Comparison of ENCODE assay signal across 20 cellular contexts in genomic region chr10:23505797-23506465, GRCh38.
"Had no signal": no experiment of that assay in that cellular context is flagged by ENCODE, and none has a peak within 500 bp of the region (broad histone marks: within the 10 kb centered on the region; RNA-seq: fewer than 3 reads in every experiment).

No MANE protein-coding gene starts in this region.

- H3K4me3 Mint-ChIP-seq: activated naive CD4-positive, alpha-beta T cell treated with anti-CD3 and anti-CD28 coated beads for 36 hours; activated naive CD8-positive, alpha-beta T cell treated with anti-CD3 and anti-CD28 coated beads, Interleukin-2, amount 50 U/mL, for 24 hours; activated T-cell treated with anti-CD3 and anti-CD28 coated beads, Interleukin-2, amount 50 U/mL, for 4 hours; brain; mesothelial cell of epicardium; natural killer cell treated with Interleukin-12 subunit alpha and Interleukin-12 subunit beta and Interleukin-15 and Interleukin-18, amount 100 ng/mL, for 72 hours; stimulated activated effector memory CD8-positive, alpha-beta T cell treated with anti-CD3 and anti-CD28 coated beads, Interleukin-12 subunit alpha, Interleukin-12 subunit beta, amount 100 ng/mL, for 72 hours had no signal

- H3K36me3 ChIP-seq: neutrophil, pancreas, sigmoid colon, stomach had no signal

- H3K36me3 Mint-ChIP-seq: brain; mesothelial cell of epicardium; natural killer cell treated with Interleukin-12 subunit alpha and Interleukin-12 subunit beta and Interleukin-15 and Interleukin-18, amount 100 ng/mL, for 72 hours; stimulated activated effector memory CD8-positive, alpha-beta T cell treated with anti-CD3 and anti-CD28 coated beads, Interleukin-12 subunit alpha, Interleukin-12 subunit beta, amount 100 ng/mL, for 72 hours had no signal

- H3K27ac ChIP-seq: neutrophil, pancreas, sigmoid colon, stomach had no signal

- H3K4me1 Mint-ChIP-seq: activated naive CD8-positive, alpha-beta T cell treated with anti-CD3 and anti-CD28 coated beads, Interleukin-2, amount 50 U/mL, for 24 hours; brain; mesothelial cell of epicardium; stimulated activated effector memory CD8-positive, alpha-beta T cell treated with anti-CD3 and anti-CD28 coated beads, Interleukin-12 subunit alpha, Interleukin-12 subunit beta, amount 100 ng/mL, for 72 hours had no signal

- H3K27me3 ChIP-seq: neutrophil, pancreas, sigmoid colon, stomach had no signal

- H3K27me3 Mint-ChIP-seq: activated naive CD8-positive, alpha-beta T cell treated with anti-CD3 and anti-CD28 coated beads, Interleukin-2, amount 50 U/mL, for 24 hours had no signal

- ATAC-seq: activated CD4-positive, CD25-positive, alpha-beta regulatory T cell treated with anti-CD3 and anti-CD28 coated beads, Interleukin-2, amount 50 U/mL, for 24 hours; activated naive CD8-positive, alpha-beta T cell treated with anti-CD3 and anti-CD28 coated beads, Interleukin-2, amount 50 U/mL, for 24 hours; activated T-cell treated with anti-CD3 and anti-CD28 coated beads, Interleukin-2, amount 50 U/mL, for 4 hours; natural killer cell treated with Interleukin-12 subunit alpha and Interleukin-12 subunit beta and Interleukin-15 and Interleukin-18, amount 100 ng/mL, for 72 hours; stimulated activated effector memory CD8-positive, alpha-beta T cell treated with anti-CD3 and anti-CD28 coated beads, Interleukin-12 subunit alpha, Interleukin-12 subunit beta, amount 100 ng/mL, for 72 hours had no signal

- H3K4me1 ChIP-seq: pancreas, sigmoid colon, stomach had no signal

- H3K4me3 ChIP-seq: lung, pancreas, sigmoid colon, stomach had no signal

- H3K27ac Mint-ChIP-seq: activated naive CD4-positive, alpha-beta T cell treated with anti-CD3 and anti-CD28 coated beads for 36 hours; activated naive CD8-positive, alpha-beta T cell treated with anti-CD3 and anti-CD28 coated beads, Interleukin-2, amount 50 U/mL, for 24 hours; brain; mesothelial cell of epicardium; natural killer cell treated with Interleukin-12 subunit alpha and Interleukin-12 subunit beta and Interleukin-15 and Interleukin-18, amount 100 ng/mL, for 72 hours; stimulated activated effector memory CD8-positive, alpha-beta T cell treated with anti-CD3 and anti-CD28 coated beads, Interleukin-12 subunit alpha, Interleukin-12 subunit beta, amount 100 ng/mL, for 72 hours had no signal

- H3K9me3 ChIP-seq: neutrophil, pancreas, sigmoid colon, stomach had no signal

- DNase-seq: activated CD4-positive, alpha-beta T cell treated with anti-CD3 and anti-CD28 coated beads, Interleukin-2, amount 50 U/mL, for 1 hour; activated CD8-positive, alpha-beta memory T cell treated with anti-CD3 and anti-CD28 coated beads, Interleukin-2, amount 50 U/mL, for 4 hours; activated naive CD4-positive, alpha-beta T cell treated with anti-CD3 and anti-CD28 coated beads for 36 hours; activated naive CD8-positive, alpha-beta T cell treated with anti-CD3 and anti-CD28 coated beads, Interleukin-2, amount 50 U/mL, for 24 hours; activated T-cell treated with anti-CD3 and anti-CD28 coated beads, Interleukin-2, amount 50 U/mL, for 4 hours; anterior cingulate cortex; caudate nucleus; foreskin fibroblast; pancreas; sigmoid colon; stimulated activated CD4-positive, alpha-beta T cell treated with anti-CD3 and anti-CD28 coated beads, Interleukin-4, amount 100 ng/mL, for 24 hours; stomach; trophoblast cell had no signal
